ENCODE assay signal across 21 cellular contexts in the genomic region with DNA sequence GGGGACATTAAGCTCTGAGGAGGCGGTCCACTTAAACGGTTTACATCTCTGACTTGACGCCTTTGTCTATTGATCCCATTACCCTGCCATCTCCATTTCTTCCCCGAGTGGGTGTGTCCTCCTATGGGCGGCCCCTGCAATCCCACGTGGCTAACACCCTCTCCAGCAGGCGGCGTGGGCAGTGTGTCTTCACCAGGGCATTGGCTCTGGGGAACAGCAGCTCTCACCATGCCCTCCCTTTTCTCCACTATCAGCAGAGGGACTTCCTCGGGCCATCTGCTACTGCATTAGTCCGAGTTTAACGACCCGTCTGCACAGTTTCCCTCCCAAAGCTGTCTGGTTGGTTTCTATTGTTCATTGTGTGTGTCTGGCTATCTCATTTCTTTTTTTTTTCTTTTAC.
DNase-seq lines count a peak whose midpoint lies in the region; ATAC-seq, FAIRE-seq and TF ChIP-seq lines count a peak whose summit lies in the region.
"Had no signal": no experiment of that assay in that cellular context is flagged by ENCODE, and none has a peak within 500 bp of the region (broad histone marks: within the 10 kb centered on the region; RNA-seq: fewer than 3 reads in every experiment).

No MANE protein-coding gene starts in this region.

- H3K9me3 ChIP-seq in right lobe of liver (no peaks in the 10 kb centered on the region), HepG2 (ENCODE audit: low read length) (peaks cover 20% of the 10 kb centered on the region; the same call in 1 of the 2 replicates), H1 (ENCODE audit: insufficient read depth in 2 of 2, low read depth in 1 of 2, low read length in 1 of 2) (no peaks in the 10 kb centered on the region; a peak in 1 of 4 replicates), ascending aorta (no peaks in the 10 kb centered on the region), osteoblast (ENCODE audit: low read depth, low read length) (no peaks in the 10 kb centered on the region)
- H3K9me3 ChIP-seq: SJSA1 had no signal

- TF ChIP-seq RAD21 in HepG2 (CRISPR knock-in tag; IDR thresholded peaks at IDR 0.05) (no peak), H1 (IDR thresholded peaks at IDR 0.05 in 1 of 2, conservative IDR thresholded peaks at IDR 0.05 in 1 of 2; ENCODE audit: low read depth in 2 of 2, low read length in 2 of 2) (peak in 1 of 2 experiments; percentile 13; a peak in 1 of 4 replicates)

- H3K27me3 ChIP-seq in right lobe of liver (no peaks in the 10 kb centered on the region), HepG2 (ENCODE audit: control insufficient read depth in 1 of 2, insufficient read depth in 2 of 2, low read length in 2 of 2) (no peaks in the 10 kb centered on the region), H1 (replicated peaks in 1 of 4; ENCODE audit: control insufficient read depth in 3 of 4, extremely low read depth in 1 of 4, insufficient read depth in 3 of 4, low read length in 3 of 4) (no peaks in the 10 kb centered on the region), ascending aorta (no peaks in the 10 kb centered on the region), osteoblast (ENCODE audit: insufficient read depth, low read length) (no peaks in the 10 kb centered on the region)
- H3K27me3 ChIP-seq: SJSA1 had no signal

- CTCF ChIA-PET in HepG2 (lab: Yijun Ruan, JAX; ENCODE audit: low intra/inter-chr PET ratio, low total read pairs), result no interaction called here
- CTCF ChIA-PET in H1 (lab: Charles Lee; ENCODE audit: partially characterized antibody), result interaction anchor here (0.7 kb wide), 2 partner anchors 116 to 407 kb away, joined by 3 read pairs; no protein-coding TSS in a partner anchor

- no peak overlapping the region for H2BK20ac ChIP-seq in H1 (ENCODE audit: low read length)

- H3K27ac ChIP-seq in right lobe of liver (no peak overlapping the region), HepG2 (ENCODE audit: extremely low read length, insufficient read depth, low read length) (no peak overlapping the region), H1 (ENCODE audit: low read depth, low read length) (no peak overlapping the region), ascending aorta (no peak overlapping the region), osteoblast (ENCODE audit: low read depth, low read length) (no peak overlapping the region)
- H3K27ac ChIP-seq: KMS-11, PC-9, SJSA1 had no signal

- no peak overlapping the region for H2BK5ac ChIP-seq in H1 (ENCODE audit: low read depth, low read length)

- H3K9me3 Mint-ChIP-seq in activated T-helper 1 cell treated with anti-CD3 and anti-CD28 coated beads, Interleukin-12 subunit alpha, Interleukin-12 subunit beta, Interleukin-2, Interleukin-4 antibody, amounts not matched to agents 30 ng/mL and 10 ng/mL and 1 ng/mL, durations not matched to agents 14 hours and 24 hours and 36 hours, result peaks cover 4% of the 10 kb centered on the region
- H3K9me3 Mint-ChIP-seq: HFFc6 had no signal

- no peak overlapping the region for H2AK5ac ChIP-seq in H1 (ENCODE audit: low read depth, low read length)

- no peak overlapping the region for H3K4me3 ChIP-seq in right lobe of liver
- no peak overlapping the region for H3K4me3 ChIP-seq in HepG2 (replicated peaks in 1 of 3; ENCODE audit: insufficient read depth in 1 of 3, low read depth in 2 of 3, low read length in 3 of 3)
- H3K4me3 ChIP-seq in H1 (ENCODE audit: extremely low read depth in 1 of 4, insufficient read depth in 2 of 4, low read depth in 3 of 4, low read length in 4 of 4), result no peak overlapping the region
- no peak overlapping the region for H3K4me3 ChIP-seq in ascending aorta
- no peak overlapping the region for H3K4me3 ChIP-seq in osteoblast (ENCODE audit: insufficient read depth, low read length)
- H3K4me3 ChIP-seq: PC-9, SJSA1 had no signal

- H3K23ac ChIP-seq in H1 (ENCODE audit: insufficient read length), result no peak overlapping the region

- no peak overlapping the region for H3K27ac Mint-ChIP-seq in activated T-helper 1 cell treated with anti-CD3 and anti-CD28 coated beads, Interleukin-12 subunit alpha, Interleukin-12 subunit beta, Interleukin-2, Interleukin-4 antibody, amounts not matched to agents 30 ng/mL and 10 ng/mL and 1 ng/mL, durations not matched to agents 14 hours and 24 hours and 36 hours
- H3K27ac Mint-ChIP-seq: HFFc6 had no signal

- POLR2A ChIA-PET in HepG2 (lab: Yijun Ruan, JAX), result no interaction called here
- POLR2A ChIA-PET in H1 (lab: Charles Lee; ENCODE audit: partially characterized antibody), result no interaction called here

- intact Hi-C loops in right lobe of liver (cut with DNase I), result no loop called here
- intact Hi-C loops in HepG2 (cut with micrococcal nuclease; ENCODE audit: unreplicated experiment), result no loop called here
- intact Hi-C loops in activated T-helper 1 cell treated with anti-CD3 and anti-CD28 coated beads, Interleukin-12 subunit alpha, Interleukin-12 subunit beta, Interleukin-2, Interleukin-4 antibody, amounts not matched to agents 30 ng/mL and 10 ng/mL and 1 ng/mL, durations not matched to agents 14 hours and 24 hours and 36 hours (cut with micrococcal nuclease), result no loop called here
- intact Hi-C loops in ascending aorta (cut with DNase I), result no loop called here

- no peak overlapping the region for H2BK120ac ChIP-seq in H1 (replicated peaks; ENCODE audit: low read depth, low read length)

- no peak for FAIRE-seq in HepG2 (lab: Jason Lieb, UNC)
- no peak for FAIRE-seq in H1 (lab: Jason Lieb, UNC)

- no peak overlapping the region for H4K5ac ChIP-seq in H1 (ENCODE audit: insufficient read length, low read depth, low read length)

- ATAC-seq in right lobe of liver, result peak in 3 of 4 donors; percentile 32 to 73 (median 54)
- no peak for ATAC-seq in HepG2
- ATAC-seq in GM18511 (IDR thresholded peaks at IDR 0.05; ENCODE audit: unreplicated experiment), result no peak

- H3K4me1 Mint-ChIP-seq in activated T-helper 1 cell treated with anti-CD3 and anti-CD28 coated beads, Interleukin-12 subunit alpha, Interleukin-12 subunit beta, Interleukin-2, Interleukin-4 antibody, amounts not matched to agents 30 ng/mL and 10 ng/mL and 1 ng/mL, durations not matched to agents 14 hours and 24 hours and 36 hours (ENCODE audit: low read depth), result peaks cover 7% of the 10 kb centered on the region

- no peak overlapping the region for H3K4me3 Mint-ChIP-seq in activated T-helper 1 cell treated with anti-CD3 and anti-CD28 coated beads, Interleukin-12 subunit alpha, Interleukin-12 subunit beta, Interleukin-2, Interleukin-4 antibody, amounts not matched to agents 30 ng/mL and 10 ng/mL and 1 ng/mL, durations not matched to agents 14 hours and 24 hours and 36 hours
- H3K4me3 Mint-ChIP-seq: HFFc6 had no signal

- H2AFZ ChIP-seq in HepG2 (ENCODE audit: low read length), result no peak overlapping the region
- H2AFZ ChIP-seq in H1 (ENCODE audit: low read length), result no peak overlapping the region
- H2AFZ ChIP-seq in osteoblast (ENCODE audit: low read length), result no peak overlapping the region
- H2AFZ ChIP-seq: PC-9 had no signal

- no peak for TF ChIP-seq POLR2A in right lobe of liver (IDR thresholded peaks at IDR 0.05)
- TF ChIP-seq POLR2A in HepG2 (IDR thresholded peaks at IDR 0.05; ENCODE audit: insufficient read depth in 1 of 2, low read depth in 2 of 2, low read length in 2 of 2), result no peak
- no peak for TF ChIP-seq POLR2A in H1 (IDR thresholded peaks at IDR 0.05; ENCODE audit: control extremely low read depth in 1 of 2, low read depth in 2 of 2, low read length in 2 of 2)

- H2BK15ac ChIP-seq in H1 (ENCODE audit: low read length), result no peak overlapping the region

- 87% methylated on average over 7 of the region's 12 CpGs for WGBS in right lobe of liver (ENCODE audit: insufficient coverage, low coverage, low lambda C conversion rate, missing lambda C conversion rate)
- 76% methylated on average over 12 of the region's 12 CpGs for WGBS in HepG2 (ENCODE audit: low lambda C conversion rate)
- 82% methylated on average over 12 of the region's 12 CpGs; no CpG with 5 or more reads in 1 of the 2 experiments for WGBS in H1 (ENCODE audit: extremely low coverage in 1 of 2, insufficient coverage in 1 of 2, insufficient read length in 1 of 2, insufficient replicate concordance in 2 of 2, low coverage in 1 of 2, low lambda C conversion rate in 2 of 2, missing lambda C conversion rate in 1 of 2), 2 experiments

- no peaks in the 10 kb centered on the region for H3K4me1 ChIP-seq in right lobe of liver
- H3K4me1 ChIP-seq in HepG2 (ENCODE audit: insufficient read depth, low read length), result no peaks in the 10 kb centered on the region
- peaks cover 0 to 2% (median 0%) of the 10 kb centered on the region in 4 experiments; a peak in 1 of 7 replicates for H3K4me1 ChIP-seq in H1 (replicated peaks in 1 of 4; ENCODE audit: control insufficient read depth in 3 of 4, insufficient read depth in 4 of 4, low read length in 3 of 4)
- no peaks in the 10 kb centered on the region for H3K4me1 ChIP-seq in ascending aorta
- no peaks in the 10 kb centered on the region for H3K4me1 ChIP-seq in osteoblast (ENCODE audit: insufficient read depth, low read length)
- H3K4me1 ChIP-seq: SJSA1 had no signal

- H3K27me3 Mint-ChIP-seq in activated T-helper 1 cell treated with anti-CD3 and anti-CD28 coated beads, Interleukin-12 subunit alpha, Interleukin-12 subunit beta, Interleukin-2, Interleukin-4 antibody, amounts not matched to agents 30 ng/mL and 10 ng/mL and 1 ng/mL, durations not matched to agents 14 hours and 24 hours and 36 hours (ENCODE audit: insufficient read depth), result peaks cover 6% of the 10 kb centered on the region

- TF ChIP-seq EP300 in HepG2 (IDR thresholded peaks at IDR 0.05; ENCODE audit: low read depth in 2 of 2, low read length in 2 of 2) (no peak), HepG2 (CRISPR knock-in tag; IDR thresholded peaks at IDR 0.05; ENCODE audit: borderline replicate concordance) (no peak), H1 (IDR thresholded peaks at IDR 0.05; ENCODE audit: borderline replicate concordance in 1 of 2, low read depth in 2 of 2, low read length in 2 of 2) (no peak)

- H3K9ac ChIP-seq in HepG2 (ENCODE audit: insufficient read depth, low read depth, low read length) (no peak overlapping the region), H1 (replicated peaks in 1 of 4; ENCODE audit: extremely low read depth in 1 of 4, low read depth in 3 of 4, low read length in 3 of 4) (no peak overlapping the region)
- H3K9ac ChIP-seq: KMS-11 had no signal

- H3K79me1 ChIP-seq in H1 (ENCODE audit: low read depth, low read length), result no peaks in the 10 kb centered on the region

- TF ChIP-seq CTCF in right lobe of liver (IDR thresholded peaks at IDR 0.05), result no peak
- no peak for TF ChIP-seq CTCF in HepG2 (CRISPR knock-in tag; IDR thresholded peaks at IDR 0.05)
- TF ChIP-seq CTCF in H1 (IDR thresholded peaks at IDR 0.05; ENCODE audit: control extremely low read depth in 1 of 3, insufficient read depth in 1 of 3, low read depth in 1 of 3, low read length in 3 of 3), result no peak
- no peak for TF ChIP-seq CTCF in ascending aorta (IDR thresholded peaks at IDR 0.05)
- TF ChIP-seq CTCF in osteoblast (IDR thresholded peaks at IDR 0.05; ENCODE audit: extremely low read depth, low read depth, low read length), result no peak

- H4K20me1 ChIP-seq in HepG2 (ENCODE audit: insufficient read depth, low read length) (no peaks in the 10 kb centered on the region), H1 (replicated peaks in 1 of 2; ENCODE audit: control insufficient read depth in 1 of 2, insufficient read depth in 2 of 2, low read length in 2 of 2) (no peaks in the 10 kb centered on the region), osteoblast (ENCODE audit: insufficient read depth, low read length) (no peaks in the 10 kb centered on the region)

- H3K14ac ChIP-seq in H1 (ENCODE audit: insufficient read length), result no peak overlapping the region

- H3K4me2 ChIP-seq in HepG2 (ENCODE audit: low read depth, low read length) (no peak overlapping the region), H1 (ENCODE audit: insufficient read depth in 1 of 2, low read depth in 2 of 2, low read length in 2 of 2) (no peak overlapping the region), osteoblast (ENCODE audit: insufficient read depth, low read length) (no peak overlapping the region)
- H3K4me2 ChIP-seq: KMS-11, PC-9 had no signal

- DNase-seq in right lobe of liver (peak in 1 of 3 donors; percentile 15), HepG2 (ENCODE audit: low spot score) (no peak), NCI-H524 treated with DMSO at 0.1 percent for 48 hours (lab: John Stamatoyannopoulos, UW) (peak; percentile 20), H1 (ENCODE audit: low read depth in 1 of 2, low spot score in 2 of 2) (no peak), ascending aorta (ENCODE audit: low spot score in 2 of 2) (no peak), osteoblast (ENCODE audit: insufficient read length, low spot score, missing footprints) (no peak)
- DNase-seq in activated T-helper 1 cell treated with anti-CD3 and anti-CD28 coated beads, Interleukin-12 subunit alpha, Interleukin-12 subunit beta, Interleukin-2, Interleukin-4 antibody, amounts not matched to agents 30 ng/mL and 10 ng/mL and 1 ng/mL, durations not matched to agents 14 hours and 24 hours and 36 hours (ENCODE audit: low spot score), result no peak
- DNase-seq: ACHN, AML-193, COR-L47, DMS79, GOT3, HFFc6, NCI-H1436 treated with DMSO at 0.1 percent for 48 hours, NCI-H2081 treated with DMSO at 0.1 percent for 48 hours, NCI-H226, PC-9, SW 1271 had no signal

- no peak overlapping the region for H3K4ac ChIP-seq in H1 (replicated peaks; ENCODE audit: insufficient read length, low read depth, low read length)

- H3K79me2 ChIP-seq in HepG2 (ENCODE audit: insufficient read depth, low read length), result no peaks in the 10 kb centered on the region
- H3K79me2 ChIP-seq in H1 (ENCODE audit: control insufficient read depth in 1 of 2, insufficient read depth in 2 of 2, low read length in 2 of 2), result no peaks in the 10 kb centered on the region
- no peaks in the 10 kb centered on the region for H3K79me2 ChIP-seq in osteoblast (ENCODE audit: insufficient read depth, low read length)

- H3K36me3 Mint-ChIP-seq in activated T-helper 1 cell treated with anti-CD3 and anti-CD28 coated beads, Interleukin-12 subunit alpha, Interleukin-12 subunit beta, Interleukin-2, Interleukin-4 antibody, amounts not matched to agents 30 ng/mL and 10 ng/mL and 1 ng/mL, durations not matched to agents 14 hours and 24 hours and 36 hours (ENCODE audit: low read depth), result no peaks in the 10 kb centered on the region

- no peak overlapping the region for H3K18ac ChIP-seq in H1 (ENCODE audit: extremely low read depth, low read length)

- H3K56ac ChIP-seq in H1 (replicated peaks; ENCODE audit: insufficient read length, low read depth, low read length), result no peak overlapping the region

- H4K8ac ChIP-seq in H1 (ENCODE audit: extremely low read depth, insufficient read depth, low read length), result no peak overlapping the region

- no peak overlapping the region for H2BK12ac ChIP-seq in H1 (ENCODE audit: low read depth, low read length)

- H4K91ac ChIP-seq in H1 (replicated peaks; ENCODE audit: insufficient read length, low read length), result no peak overlapping the region

- in situ Hi-C loops in HepG2 (cut with HindIII; ENCODE audit: extremely low pct_ligation_motif_present, low pct_unique_long_range_greater_than_20kb), result no loop called here

- no TSS peak for BruUV-seq in HepG2 (replicated peaks; lab: Mats Ljungman, UMichigan)

- H3K23me2 ChIP-seq in H1 (ENCODE audit: low read depth, low read length), result no peaks in the 10 kb centered on the region

- no peaks in the 10 kb centered on the region for H3K36me3 ChIP-seq in right lobe of liver
- no peaks in the 10 kb centered on the region for H3K36me3 ChIP-seq in HepG2 (replicated peaks in 1 of 2; ENCODE audit: control insufficient read depth in 1 of 2, insufficient read depth in 2 of 2, low read length in 2 of 2)
- H3K36me3 ChIP-seq in H1 (ENCODE audit: control insufficient read depth in 2 of 4, insufficient read depth in 4 of 4, low read length in 3 of 4), result no peaks in the 10 kb centered on the region
- H3K36me3 ChIP-seq in ascending aorta, result no peaks in the 10 kb centered on the region
- H3K36me3 ChIP-seq in osteoblast (ENCODE audit: insufficient read depth, low read length), result no peaks in the 10 kb centered on the region
- H3K36me3 ChIP-seq: SJSA1 had no signal

Comparison
In these comparisons a context has a peak if more than half of its experiments do, and no peak if none do; other contexts are left out.
1. ATAC-seq: peak in right lobe of liver (3 of 4); none in HepG2 (single experiment) and GM18511 (single experiment).